ENCODE assay signal across 19 cellular contexts in genomic region chr10:129320340-129320739, GRCh38.
"Had no signal": no experiment of that assay in that cellular context is flagged by ENCODE, and none has a peak within 500 bp of the region (broad histone marks: within the 10 kb centered on the region; RNA-seq: fewer than 3 reads in every experiment).

No MANE protein-coding gene starts in this region.

- H3K4me3 ChIP-seq: SJSA1 had no signal

- ATAC-seq: activated CD8-positive, alpha-beta T cell treated with anti-CD3 and anti-CD28 coated beads, Interleukin-2, amount 10 ng/mL, durations not matched to agents 7 days and 5 days; activated naive CD8-positive, alpha-beta T cell treated with anti-CD3 and anti-CD28 coated beads, Interleukin-2, amount 50 U/mL, for 24 hours; Panc1 had no signal

- FAIRE-seq: TTC549 had no signal

- H3K27me3 ChIP-seq: SJSA1 had no signal

- H3K4me1 ChIP-seq: SJSA1 had no signal

- DNase-seq: activated CD4-positive, alpha-beta T cell treated with anti-CD3 and anti-CD28 coated beads, Interleukin-2, amount 10 ng/mL, durations not matched to agents 24 days and 14 days; activated CD4-positive, alpha-beta T cell treated with anti-CD3 and anti-CD28 coated beads, Interleukin-2, amount 50 U/mL, for 4 hours; activated CD8-positive, alpha-beta T cell treated with anti-CD3 and anti-CD28 coated beads, Interleukin-2, amount 10 ng/mL, durations not matched to agents 7 days and 5 days; activated gamma-delta T cell; activated naive CD4-positive, alpha-beta T cell treated with anti-CD3 and anti-CD28 coated beads for 36 hours; activated naive CD8-positive, alpha-beta T cell treated with anti-CD3 and anti-CD28 coated beads, Interleukin-2, amount 50 U/mL, for 24 hours; activated T-cell treated with anti-CD3 and anti-CD28 coated beads, Interleukin-2, amount 50 U/mL, for 24 hours; anterior cingulate cortex; NCI-H1105; NCI-H1417 treated with DMSO at 0.1 percent for 48 hours; NCI-H187 treated with DMSO at 0.1 percent for 48 hours; NCI-H2081; NCI-H345; NCI-H524 treated with DMSO at 0.1 percent for 48 hours; SHP77 treated with DMSO at 0.1 percent for 48 hours; SK-N-SH had no signal

- H3K36me3 ChIP-seq: SJSA1 had no signal

- H3K27ac ChIP-seq: SJSA1 had no signal
